In genomic region chr6:52609968-52610367, GRCh38 we compare ENCODE assay signal across 15 cellular contexts.
"Had no signal": no experiment of that assay in that cellular context is flagged by ENCODE, and none has a peak within 500 bp of the region (broad histone marks: within the 10 kb centered on the region; RNA-seq: fewer than 3 reads in every experiment).

No MANE protein-coding gene starts in this region.

- H3K27ac ChIP-seq: brain microvascular endothelial cell, dorsolateral prefrontal cortex, esophagus muscularis mucosa, gastroesophageal sphincter had no signal

- FAIRE-seq: kidney, TTC549 had no signal

- ATAC-seq: activated naive CD4-positive, alpha-beta T cell treated with anti-CD3 and anti-CD28 coated beads, Interleukin-2, amount 50 U/mL, for 72 hours; gastroesophageal sphincter; stimulated activated memory B cell treated with anti-CD40 and anti-IgM and Interleukin-4, amounts not matched to agents 10 μg/mL and 1 μg/mL and 100 μg/mL, for 72 hours had no signal

- H3K36me3 ChIP-seq: brain microvascular endothelial cell, esophagus muscularis mucosa, gastroesophageal sphincter had no signal

- H3K9me3 ChIP-seq: esophagus muscularis mucosa, gastroesophageal sphincter had no signal

- H3K27me3 ChIP-seq: brain microvascular endothelial cell, esophagus muscularis mucosa, gastroesophageal sphincter had no signal

- H3K4me1 ChIP-seq: esophagus muscularis mucosa had no signal

- H3K4me3 ChIP-seq: dorsolateral prefrontal cortex, esophagus muscularis mucosa, gastroesophageal sphincter had no signal

- DNase-seq: activated CD4-positive, alpha-beta T cell treated with anti-CD3 and anti-CD28 coated beads, Interleukin-2, amount 50 U/mL, for 4 hours; activated CD4-positive, CD25-positive, alpha-beta regulatory T cell treated with anti-CD3 and anti-CD28 coated beads, Interleukin-2, amount 50 U/mL, for 72 hours; activated effector memory CD4-positive, alpha-beta T cell treated with Interleukin-2 at 50 U/mL for 16 hours; activated T-cell treated with anti-CD3 and anti-CD28 coated beads, Interleukin-2, amount 50 U/mL, for 1 hour; amygdala; brain microvascular endothelial cell; dorsolateral prefrontal cortex; kidney; naive B cell; posterior cingulate gyrus had no signal
